In genomic region chr4:139465922-139466321, GRCh38 we compare ENCODE assay signal across 1 cellular context.
TF ChIP-seq lines count a peak whose summit lies in the region.

No MANE protein-coding gene starts in this region.

TF ChIP-seq in HCT116, 20 proteins besides CTCF, POLR2A, EP300 and RAD21 (continued from another document):
- no peak for TF ChIP-seq REST (IDR thresholded peaks at IDR 0.05; ENCODE audit: low read depth)
